8 cellular contexts compared by ENCODE assay signal in the genomic region with DNA sequence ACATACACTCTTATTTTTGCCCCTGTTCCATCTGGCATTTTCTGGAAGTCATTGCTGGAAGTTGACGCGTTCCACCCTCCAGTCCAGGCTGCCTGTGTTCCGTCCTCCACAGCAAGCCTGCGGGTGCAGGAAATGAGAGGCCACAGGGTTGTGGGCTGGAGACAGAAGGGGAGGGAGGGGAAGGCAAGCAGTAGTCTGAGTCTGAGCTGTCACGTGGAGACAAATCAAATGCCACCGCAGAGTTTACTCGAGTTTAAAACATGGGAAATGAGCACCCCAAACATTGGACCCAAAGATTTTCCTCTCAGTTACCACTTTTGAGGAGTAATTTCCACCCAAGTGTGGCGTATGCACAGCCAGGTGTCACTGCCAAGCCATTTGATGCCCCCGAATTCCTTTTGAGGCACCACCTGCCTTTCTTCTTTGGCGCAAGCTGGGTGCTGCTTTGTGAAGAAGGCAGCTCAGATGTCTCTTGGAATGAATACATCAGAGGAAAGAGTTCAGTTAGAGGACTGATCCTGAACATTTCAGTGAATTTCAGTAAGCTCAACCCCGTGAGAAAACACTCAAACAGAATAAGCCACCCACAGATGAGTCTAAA.
A peak's percentile ranks its signal among the peaks of the same experiment; 100 is the strongest.
DNase-seq lines count a peak whose midpoint lies in the region; ATAC-seq and TF ChIP-seq lines count a peak whose summit lies in the region.

No MANE protein-coding gene starts in this region.

- H3K4me3 ChIP-seq in foreskin fibroblast (ENCODE audit: low read depth in 1 of 2, low read length in 2 of 2), result no peak overlapping the region

- ATAC-seq in GM21447 (IDR thresholded peaks at IDR 0.05; ENCODE audit: unreplicated experiment) (no peak), HG03439 (IDR thresholded peaks at IDR 0.05; ENCODE audit: unreplicated experiment) (no peak), GM21619 (IDR thresholded peaks at IDR 0.05; ENCODE audit: unreplicated experiment) (no peak)

- DNase-seq in MV-4-11 (lab: John Stamatoyannopoulos, UW), result peak; percentile 83
- peak; percentile 55 for DNase-seq in activated CD8-positive, alpha-beta memory T cell treated with anti-CD3 and anti-CD28 coated beads, Interleukin-2, amount 50 U/mL, for 4 hours
- peak; percentile 38 to 52 for DNase-seq in foreskin fibroblast
- DNase-seq in stimulated activated CD4-positive, alpha-beta T cell treated with anti-CD3 and anti-CD28 coated beads, Interleukin-1b, Interleukin-23, amount 100 ng/mL, for 24 hours (ENCODE audit: low read depth in 4 of 4, low spot score in 1 of 4), result peak in 3 of 4 experiments; percentile 18 to 54 (median 37)
- DNase-seq in NCI-H2227 (lab: John Stamatoyannopoulos, UW; ENCODE audit: unreplicated experiment), result no peak

- no peak for TF ChIP-seq CTCF in foreskin fibroblast (IDR thresholded peaks at IDR 0.05; ENCODE audit: low read depth, low read length)
